19 cellular contexts compared by ENCODE assay signal in the genomic region with DNA sequence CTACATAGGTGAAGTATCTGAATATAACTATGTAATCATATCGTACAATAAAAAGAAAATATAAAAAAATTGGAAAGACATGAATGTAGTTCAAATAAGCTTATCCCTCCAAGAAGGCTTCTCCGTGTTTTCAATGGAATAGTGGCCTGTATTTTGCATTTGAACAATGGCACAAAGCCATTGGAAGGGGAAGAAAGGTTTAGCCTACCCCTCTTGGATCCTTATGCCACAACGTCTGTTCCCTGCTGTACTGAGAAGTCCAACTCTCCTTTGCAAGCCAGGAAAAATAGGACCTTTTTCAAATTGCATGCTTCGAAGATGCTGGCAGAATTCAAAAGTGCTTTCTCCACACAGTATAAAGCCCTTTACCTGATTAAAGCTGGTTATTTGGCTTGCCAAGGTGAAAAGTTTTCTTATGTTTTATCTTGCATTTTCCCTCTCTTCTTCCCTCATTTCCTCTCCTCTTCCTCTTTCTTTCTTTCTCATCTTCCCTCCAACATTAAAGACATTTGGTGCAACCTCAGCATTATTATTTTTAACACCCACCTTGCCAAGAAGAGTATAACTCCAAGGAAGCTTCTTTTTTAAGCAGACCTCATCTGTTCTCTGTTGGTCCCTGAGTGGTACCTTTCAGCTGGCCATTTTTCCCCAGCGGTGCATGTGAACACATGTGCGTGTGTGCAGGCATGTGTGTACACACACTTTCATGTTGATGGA.
DNase-seq lines count a peak whose midpoint lies in the region; ATAC-seq, FAIRE-seq and TF ChIP-seq lines count a peak whose summit lies in the region.
"Had no signal": no experiment of that assay in that cellular context is flagged by ENCODE, and none has a peak within 500 bp of the region (broad histone marks: within the 10 kb centered on the region; RNA-seq: fewer than 3 reads in every experiment).

No MANE protein-coding gene starts in this region.

- TF ChIP-seq POLR2A in K562 (conservative IDR thresholded peaks at IDR 0.05), result no peak

- H3K27ac ChIP-seq in K562 (ENCODE audit: extremely low read depth, low read depth, low read length) (no peak overlapping the region), neural progenitor cell (no peak overlapping the region)
- H3K27ac ChIP-seq: BLaER1, C4-2B had no signal

- POLR2A ChIA-PET in K562 (lab: Yijun Ruan, JAX), result no interaction called here

- H3K27ac Mint-ChIP-seq in neural progenitor cell, result no peak overlapping the region
- H3K27ac Mint-ChIP-seq: B cell; CD4-positive, CD25-positive, alpha-beta regulatory T cell; CD8-positive, alpha-beta T cell; H9 had no signal

- no peak for FAIRE-seq in K562 (lab: Jason Lieb, UNC)
- FAIRE-seq: GM12878 had no signal

- no peaks in the 10 kb centered on the region for H3K9me3 Mint-ChIP-seq in neural progenitor cell
- H3K9me3 Mint-ChIP-seq: H9 had no signal

- no peak for TF ChIP-seq CTCF in K562 (IDR thresholded peaks at IDR 0.05 in 2 of 3, conservative IDR thresholded peaks at IDR 0.05 in 1 of 3; ENCODE audit: insufficient read depth in 2 of 3, low read depth in 1 of 3, low read length in 3 of 3)
- TF ChIP-seq CTCF in neural progenitor cell (IDR thresholded peaks at IDR 0.05), result no peak

- H3K4me3 Mint-ChIP-seq in neural progenitor cell, result no peak overlapping the region
- H3K4me3 Mint-ChIP-seq: B cell; CD8-positive, alpha-beta T cell; H9 had no signal

- H3F3A ChIP-seq in neural progenitor cell (ENCODE audit: low read depth), result peaks cover 7% of the 10 kb centered on the region

- H2AFZ ChIP-seq in K562 (ENCODE audit: low read depth, low read length) (no peak overlapping the region), neural progenitor cell (replicated peaks) (peak overlapping the region; percentile 94)

- no peaks in the 10 kb centered on the region for H3K4me1 Mint-ChIP-seq in neural progenitor cell
- H3K4me1 Mint-ChIP-seq: B cell; CD4-positive, CD25-positive, alpha-beta regulatory T cell had no signal

- H3K9ac ChIP-seq in K562 (ENCODE audit: insufficient read depth in 1 of 2, low read depth in 2 of 2, low read length in 2 of 2) (no peak overlapping the region), neural progenitor cell (no peak overlapping the region)
- H3K9ac ChIP-seq: BLaER1 had no signal

- ATAC-seq in K562, result no peak
- ATAC-seq in HG02642 (IDR thresholded peaks at IDR 0.05; ENCODE audit: poor library complexity, unreplicated experiment), result no peak
- ATAC-seq in GM18520 (IDR thresholded peaks at IDR 0.05; ENCODE audit: unreplicated experiment), result no peak
- ATAC-seq: CD8-positive, alpha-beta T cell; GM12878; HCT116 had no signal

- H3K36me3 ChIP-seq in K562 (ENCODE audit: control insufficient read depth, insufficient read depth, low read length) (no peaks in the 10 kb centered on the region), neural progenitor cell (no peaks in the 10 kb centered on the region)
- H3K36me3 ChIP-seq: BLaER1 had no signal

- H3K79me2 ChIP-seq in K562 (ENCODE audit: control insufficient read depth, insufficient read depth, low read length) (no peaks in the 10 kb centered on the region), neural progenitor cell (ENCODE audit: low read depth) (no peaks in the 10 kb centered on the region)

- H3K27me3 Mint-ChIP-seq in neural progenitor cell (ENCODE audit: insufficient read depth, low read depth), result peaks cover 2% of the 10 kb centered on the region
- H3K27me3 Mint-ChIP-seq: B cell had no signal

- DNase-seq in G401 (ENCODE audit: low spot score) (peak; percentile 96), K562 (ENCODE audit: extremely low read depth in 1 of 4, low spot score in 3 of 4) (no peak), cerebellum (ENCODE audit: low spot score) (peak; percentile 78), neural progenitor cell (ENCODE audit: low spot score) (peak; percentile 24)
- DNase-seq in activated CD4-positive, alpha-beta T cell treated with anti-CD3 and anti-CD28 coated beads for 1 hour, result no peak
- DNase-seq: Caco-2; CD4-positive, CD25-positive, alpha-beta regulatory T cell; CD8-positive, alpha-beta T cell; DMS153; DND-41; GDM1; H9 had no signal

- no peak for TF ChIP-seq EP300 in K562 (IDR thresholded peaks at IDR 0.05; ENCODE audit: low read length)

- no peaks in the 10 kb centered on the region for H3K4me1 ChIP-seq in K562 (replicated peaks in 1 of 2; ENCODE audit: control insufficient read depth in 2 of 2, insufficient read depth in 2 of 2, low read length in 2 of 2)
- H3K4me1 ChIP-seq in neural progenitor cell, result peaks cover 24% of the 10 kb centered on the region
- H3K4me1 ChIP-seq: BLaER1, Caco-2 had no signal

- 0% methylated on average over 6 of the region's 6 CpGs for WGBS in K562 (ENCODE audit: insufficient coverage, low coverage, missing lambda C conversion rate)

- BruUV-seq in K562 (replicated peaks; lab: Mats Ljungman, UMichigan), result no TSS peak

- H3K9me3 ChIP-seq in K562 (replicated peaks; ENCODE audit: control insufficient read depth, insufficient read depth, low read depth, low read length) (no peaks in the 10 kb centered on the region), neural progenitor cell (ENCODE audit: low read depth) (no peaks in the 10 kb centered on the region)
- H3K9me3 ChIP-seq: BLaER1, Caco-2 had no signal

- no peak overlapping the region for H3K4me2 ChIP-seq in K562 (ENCODE audit: insufficient read depth, low read length)
- peak overlapping the region; percentile 17 for H3K4me2 ChIP-seq in neural progenitor cell
- H3K4me2 ChIP-seq: BLaER1 had no signal

- no peaks in the 10 kb centered on the region for H4K20me1 ChIP-seq in K562 (replicated peaks; ENCODE audit: control insufficient read depth, insufficient read depth, low read length)
- no peaks in the 10 kb centered on the region for H4K20me1 ChIP-seq in neural progenitor cell (ENCODE audit: low read depth)
- H4K20me1 ChIP-seq: BLaER1 had no signal

- H3K4me3 ChIP-seq in K562 (no peak overlapping the region), neural progenitor cell (no peak overlapping the region)
- H3K4me3 ChIP-seq: BLaER1, GM12878 had no signal

- intact Hi-C loops in K562 (cut with micrococcal nuclease), result no loop called here

- CTCF ChIA-PET in K562 (lab: Yijun Ruan, JAX; ENCODE audit: low intra/inter-chr PET ratio), result no interaction called here

- no peaks in the 10 kb centered on the region for H3K36me3 Mint-ChIP-seq in neural progenitor cell
- H3K36me3 Mint-ChIP-seq: CD4-positive, CD25-positive, alpha-beta regulatory T cell; CD8-positive, alpha-beta T cell had no signal

- in situ Hi-C loops in G401 (cut with HindIII; ENCODE audit: low sequenced_read_pairs), result no loop called here
- in situ Hi-C loops in K562 (cut with MboI), result no loop called here

- TF ChIP-seq RAD21 in K562 (CRISPR knock-in tag; conservative IDR thresholded peaks at IDR 0.05 in 1 of 2, IDR thresholded peaks at IDR 0.05 in 1 of 2), result no peak

- no peaks in the 10 kb centered on the region; a peak in 1 of 5 replicates for H3K27me3 ChIP-seq in K562 (ENCODE audit: control insufficient read depth in 2 of 2, insufficient read depth in 2 of 2, low read length in 2 of 2)
- H3K27me3 ChIP-seq in neural progenitor cell, result no peaks in the 10 kb centered on the region
- H3K27me3 ChIP-seq: BLaER1 had no signal

- H3K9me1 ChIP-seq in K562 (ENCODE audit: control insufficient read depth, insufficient read depth, low read length), result no peaks in the 10 kb centered on the region

TF ChIP-seq in K562, 482 proteins besides CTCF, POLR2A, EP300 and RAD21:
- TF ChIP-seq ZNF316 (IDR thresholded peaks at IDR 0.05) (peak; percentile 60), RBBP5 (IDR thresholded peaks at IDR 0.05; ENCODE audit: borderline replicate concordance, insufficient read depth, low read length, poor library complexity, severe bottlenecking) (no peak)

Comparison
In these comparisons a context has a peak if more than half of its experiments do, and no peak if none do; other contexts are left out.
1. DNase-seq: peak in G401 (single experiment), cerebellum (single experiment) and neural progenitor cell (single experiment); none in K562 (0 of 4) and activated CD4-positive, alpha-beta T cell treated with anti-CD3 and anti-CD28 coated beads for 1 hour (single experiment).